Comparison of ENCODE assay signal across 17 cellular contexts in the genomic region with DNA sequence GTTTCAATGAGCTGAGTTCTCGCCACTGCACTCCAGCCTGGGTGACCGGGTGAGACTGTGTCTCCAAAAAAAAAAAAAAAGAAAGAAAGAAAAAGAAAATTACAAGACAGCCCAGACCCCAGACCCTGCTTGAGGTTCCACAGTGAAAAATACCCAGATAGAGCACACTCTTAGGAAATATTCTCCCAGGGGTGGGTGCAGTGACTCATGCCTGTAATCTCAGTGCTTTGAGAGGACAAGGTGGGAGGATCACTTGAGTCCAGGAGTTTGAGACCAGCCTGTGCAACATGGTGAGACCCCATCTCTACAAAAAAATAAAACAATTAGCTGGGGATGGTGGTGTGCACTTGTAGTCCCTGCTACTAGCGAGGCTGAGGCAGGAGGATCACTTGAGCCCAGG.
"Had no signal": no experiment of that assay in that cellular context is flagged by ENCODE, and none has a peak within 500 bp of the region (broad histone marks: within the 10 kb centered on the region; RNA-seq: fewer than 3 reads in every experiment).

No MANE protein-coding gene starts in this region.

- H3K4me3 ChIP-seq: sigmoid colon had no signal

- DNase-seq: activated CD4-positive, alpha-beta T cell treated with anti-CD3 and anti-CD28 coated beads, Interleukin-2, amount 50 U/mL, for 4 hours; activated CD4-positive, CD25-positive, alpha-beta regulatory T cell treated with anti-CD3 and anti-CD28 coated beads, Interleukin-2, amount 50 U/mL, for 72 hours; activated effector memory CD4-positive, alpha-beta T cell treated with anti-CD3 and anti-CD28 coated beads, Interleukin-2, amount 50 U/mL, for 16 hours; activated naive CD8-positive, alpha-beta T cell treated with anti-CD3 and anti-CD28 coated beads, Interleukin-2, amount 10 ng/mL, durations not matched to agents 7 days and 5 days; activated T-cell treated with anti-CD3 and anti-CD28 coated beads, Interleukin-2, amount 50 U/mL, for 4 hours; caudate nucleus; effector memory CD8-positive, alpha-beta T cell; erythroblast; foreskin melanocyte; head of caudate nucleus; nephron progenitor cell; sigmoid colon; stimulated activated CD4-positive, alpha-beta T cell treated with anti-CD3 and anti-CD28 coated beads, Interleukin-12 subunit alpha, Interleukin-12 subunit beta, amount 100 ng/mL, for 4 hours; stimulated activated naive CD4-positive, alpha-beta T cell treated with Interleukin-2 at 50 U/mL for 16 hours; T-helper 17 cell had no signal

- H3K4me3 Mint-ChIP-seq: activated naive CD8-positive, alpha-beta T cell treated with anti-CD3 and anti-CD28 coated beads, Interleukin-2, amount 10 ng/mL, durations not matched to agents 7 days and 5 days; activated T-cell treated with anti-CD3 and anti-CD28 coated beads, Interleukin-2, amount 50 U/mL, for 4 hours; dendritic cell treated with granulocyte-macrophage colony-stimulating factor and Interleukin-4, amounts not matched to agents 40 ng/mL and 50 ng/mL, for 4 days; effector memory CD8-positive, alpha-beta T cell; memory B cell; nephron progenitor cell; T-helper 17 cell had no signal

- H3K36me3 Mint-ChIP-seq: activated naive CD8-positive, alpha-beta T cell treated with anti-CD3 and anti-CD28 coated beads, Interleukin-2, amount 10 ng/mL, durations not matched to agents 7 days and 5 days; memory B cell had no signal

- H3K27ac ChIP-seq: sigmoid colon had no signal

- H3K27ac Mint-ChIP-seq: activated naive CD8-positive, alpha-beta T cell treated with anti-CD3 and anti-CD28 coated beads, Interleukin-2, amount 10 ng/mL, durations not matched to agents 7 days and 5 days; dendritic cell treated with granulocyte-macrophage colony-stimulating factor and Interleukin-4, amounts not matched to agents 40 ng/mL and 50 ng/mL, for 4 days; effector memory CD8-positive, alpha-beta T cell; memory B cell; nephron progenitor cell; T-helper 17 cell had no signal

- H3K27me3 Mint-ChIP-seq: effector memory CD8-positive, alpha-beta T cell; T-helper 17 cell had no signal

- H3K36me3 ChIP-seq: sigmoid colon had no signal

- H3K9me3 Mint-ChIP-seq: activated naive CD8-positive, alpha-beta T cell treated with anti-CD3 and anti-CD28 coated beads, Interleukin-2, amount 10 ng/mL, durations not matched to agents 7 days and 5 days; activated T-cell treated with anti-CD3 and anti-CD28 coated beads, Interleukin-2, amount 50 U/mL, for 4 hours; dendritic cell treated with granulocyte-macrophage colony-stimulating factor and Interleukin-4, amounts not matched to agents 40 ng/mL and 50 ng/mL, for 4 days; effector memory CD8-positive, alpha-beta T cell; memory B cell; nephron progenitor cell had no signal

- H3K27me3 ChIP-seq: sigmoid colon had no signal

- H3K9me3 ChIP-seq: sigmoid colon had no signal
